Comparison of ENCODE assay signal across 1 cellular context in the genomic region with DNA sequence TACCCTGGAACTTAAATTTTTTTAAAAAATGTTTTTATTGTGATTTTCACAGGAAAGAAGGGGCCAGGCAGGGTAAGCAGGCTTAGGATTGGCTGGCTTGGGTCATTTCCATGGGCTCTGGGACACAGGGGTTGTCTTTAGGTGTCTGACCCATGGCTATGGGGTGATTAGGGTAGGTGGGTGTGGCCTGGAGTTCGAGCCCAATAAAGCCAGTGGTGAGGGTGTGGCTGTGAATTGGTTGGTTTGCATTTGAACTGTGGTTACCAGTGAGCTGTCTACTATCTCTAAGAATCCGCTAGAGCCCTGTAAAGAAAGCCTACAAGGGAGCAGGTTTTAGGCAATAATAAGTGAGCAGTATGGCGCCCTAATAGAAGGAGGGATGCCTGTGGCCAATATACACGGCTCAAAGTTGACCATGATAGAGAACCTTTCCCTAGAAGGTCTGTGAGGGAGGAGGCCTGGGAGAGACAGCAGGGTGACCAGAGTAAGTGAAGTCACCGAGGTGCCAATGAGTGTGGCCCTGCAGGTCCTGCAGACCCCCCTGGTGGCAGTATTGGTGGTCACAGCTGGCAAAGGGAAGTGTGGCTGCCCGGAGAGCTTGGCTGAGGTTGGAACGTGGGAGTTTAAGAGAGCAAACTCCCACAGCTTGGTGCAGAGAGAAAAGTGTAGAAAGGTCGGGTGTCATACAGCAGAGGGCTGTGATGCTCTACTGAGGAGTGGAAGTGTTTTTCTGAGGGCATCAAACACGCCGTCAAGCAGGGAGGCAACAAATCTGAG.
A peak's percentile ranks its signal among the peaks of the same experiment; 100 is the strongest.
TF ChIP-seq lines count a peak whose summit lies in the region.

No MANE protein-coding gene starts in this region.

TF ChIP-seq in HepG2, 621 proteins besides CTCF, POLR2A, EP300 and RAD21:
- TF ChIP-seq STAG1 (CRISPR knock-in tag; IDR thresholded peaks at IDR 0.05), result peak; percentile 62
- TF ChIP-seq, protein P1, sequence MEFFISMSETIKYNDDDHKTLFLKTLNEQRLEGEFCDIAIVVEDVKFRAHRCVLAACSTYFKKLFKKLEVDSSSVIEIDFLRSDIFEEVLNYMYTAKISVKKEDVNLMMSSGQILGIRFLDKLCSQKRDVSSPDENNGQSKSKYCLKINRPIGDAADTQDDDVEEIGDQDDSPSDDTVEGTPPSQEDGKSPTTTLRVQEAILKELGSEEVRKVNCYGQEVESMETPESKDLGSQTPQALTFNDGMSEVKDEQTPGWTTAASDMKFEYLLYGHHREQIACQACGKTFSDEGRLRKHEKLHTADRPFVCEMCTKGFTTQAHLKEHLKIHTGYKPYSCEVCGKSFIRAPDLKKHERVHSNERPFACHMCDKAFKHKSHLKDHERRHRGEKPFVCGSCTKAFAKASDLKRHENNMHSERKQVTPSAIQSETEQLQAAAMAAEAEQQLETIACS (CRISPR knock-in tag; IDR thresholded peaks at IDR 0.05), result no peak
- TF ChIP-seq ZNF121 (CRISPR knock-in tag; IDR thresholded peaks at IDR 0.05), result no peak
- no peak for TF ChIP-seq ZNF878 (CRISPR knock-in tag; IDR thresholded peaks at IDR 0.05)
